ENCODE assay signal across 8 cellular contexts in the genomic region with DNA sequence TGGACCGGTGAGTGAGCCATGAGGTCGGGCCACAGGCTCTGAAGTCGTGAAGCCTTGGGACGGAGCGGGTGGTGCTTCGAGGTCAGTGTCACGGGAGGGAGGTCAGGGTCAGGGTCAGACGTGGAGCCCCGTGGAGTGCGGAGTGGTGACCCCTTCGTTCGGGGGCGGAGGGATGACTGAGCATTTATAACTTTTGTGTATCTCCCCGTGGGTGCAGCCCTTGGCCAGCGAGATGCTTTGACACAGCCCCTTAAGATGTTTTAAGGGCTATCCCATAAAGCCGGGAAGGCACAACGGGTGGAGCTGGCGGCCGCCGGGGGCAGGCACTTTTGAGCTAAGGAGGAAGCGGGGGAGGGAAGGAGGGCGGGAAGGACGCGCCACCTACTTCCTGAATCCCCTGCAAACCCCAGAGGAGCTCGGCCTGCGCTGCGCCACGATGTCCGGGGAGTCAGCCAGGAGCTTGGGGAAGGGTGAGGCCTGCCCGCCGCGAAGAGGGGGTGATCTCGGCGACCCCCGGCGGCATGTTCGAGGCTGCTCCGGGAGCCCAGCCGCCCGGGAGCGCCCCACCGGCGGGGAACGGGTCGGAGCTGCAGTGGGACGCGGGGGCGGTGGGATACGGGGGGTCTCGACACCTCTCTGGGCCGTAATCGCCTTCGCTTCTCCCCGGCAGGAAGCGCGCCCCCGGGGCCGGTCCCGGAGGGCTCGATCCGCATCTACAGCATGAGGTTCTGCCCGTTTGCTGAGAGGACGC. TPM values are rescaled to one million over a fixed set of nuclear protein-coding genes. Genes with fewer than 3 reads are reported as not detected.
DNase-seq lines count a peak whose midpoint lies in the region; ATAC-seq and TF ChIP-seq lines count a peak whose summit lies in the region.

Gene GSTO1 (plus strand): TSS at position 400 of the 751 bp plus-strand sequence. CDS start 37 bp downstream, at position 437.

- H3K27ac Mint-ChIP-seq in natural killer cell, result peak within 1 kb of the TSS; percentile 90 to 96

- peak; percentile 66 for DNase-seq in BE2C
- peak; percentile 46 for DNase-seq in RPMI8226
- DNase-seq in activated gamma-delta T cell (lab: John Stamatoyannopoulos, UW), result peak; percentile 36
- DNase-seq in fibroblast of the conjunctiva (ENCODE audit: low read depth), result peak; percentile 45
- DNase-seq in natural killer cell, result peak; percentile 41
- peak; percentile 87 to 93 for DNase-seq in tibial artery

- H3K27ac ChIP-seq in tibial artery, result peak within 1 kb of the TSS; percentile 97

- no peaks in the 10 kb centered on the region for H3K36me3 Mint-ChIP-seq in natural killer cell

- H3K27me3 Mint-ChIP-seq in natural killer cell (ENCODE audit: low read depth in 2 of 2), result peaks cover 11 to 12% of the 10 kb centered on the region in 2 donors

- H3K36me3 ChIP-seq in BE2C (peaks cover 20% of the 10 kb centered on the region), tibial artery (peaks cover 6 to 21% (median 21%) of the 10 kb centered on the region in 3 donors)

- H3K4me1 Mint-ChIP-seq in natural killer cell, result peaks cover 52% of the 10 kb centered on the region in 2 donors

- no peaks in the 10 kb centered on the region for H3K9me3 Mint-ChIP-seq in natural killer cell

- ATAC-seq in HG03354 (IDR thresholded peaks at IDR 0.05; ENCODE audit: poor library complexity, severe bottlenecking, unreplicated experiment) (peak; percentile 81), natural killer cell (peak; percentile 48 to 69 (median 64))

- TF ChIP-seq CTCF in BE2C (IDR thresholded peaks at IDR 0.05; ENCODE audit: low read depth, low read length), result no peak
- no peak for TF ChIP-seq CTCF in natural killer cell (IDR thresholded peaks at IDR 0.05)
- TF ChIP-seq CTCF in tibial artery (IDR thresholded peaks at IDR 0.05), result peak in 1 of 2 experiments; percentile 4

- no peaks in the 10 kb centered on the region for H3K9me3 ChIP-seq in BE2C
- no peaks in the 10 kb centered on the region for H3K9me3 ChIP-seq in tibial artery

- H3K4me1 ChIP-seq in BE2C (peaks cover 8% of the 10 kb centered on the region), tibial artery (peaks cover 0 to 28% (median 14%) of the 10 kb centered on the region in 4 donors)

- H3K4me3 ChIP-seq in BE2C (ENCODE audit: low read depth, low read length) (peak within 1 kb of the TSS; percentile 82), tibial artery (peak within 1 kb of the TSS; percentile 90 to 92)

- H3K4me3 Mint-ChIP-seq in natural killer cell, result peak within 1 kb of the TSS; percentile 97

- intact Hi-C loops in natural killer cell (cut with micrococcal nuclease), result no loop called here
- intact Hi-C loops in tibial artery (cut with DNase I; ENCODE audit: low total_unique reads), result no loop called here

- TF ChIP-seq POLR2A in GM19193 (IDR thresholded peaks at IDR 0.05; ENCODE audit: extremely low read depth, insufficient read depth, insufficient read length), result peak; percentile 84

- H3K27me3 ChIP-seq in BE2C (no peaks in the 10 kb centered on the region), tibial artery (no peaks in the 10 kb centered on the region)

RNA-seq across cellular contexts. Expression of gene GSTO1, which starts in this region (rescaled TPM):
- 83.4 TPM for polyA plus RNA-seq in BE2C (2012; ENCODE audit: insufficient read depth, insufficient read length, low read depth)
- total RNA-seq in natural killer cell, result 10 to 100 TPM; 27.8 to 38.0 (median 31.5) TPM

Comparison
In these comparisons a context has a peak if more than half of its experiments do, and no peak if none do; other contexts are left out.
1. Peak in every context shown above with its lines: DNase-seq, ATAC-seq, H3K4me3 ChIP-seq and H3K27ac ChIP-seq.
2. DNase-seq: peak in every context shown above with its lines; median percentile 90 in tibial artery; 66 in BE2C; 46 in RPMI8226; 45 in fibroblast of the conjunctiva; 41 in natural killer cell; 36 in activated gamma-delta T cell.